Comparison of ENCODE assay signal across 25 cellular contexts in genomic region chr2:169315357-169315756, GRCh38.
"Had no signal": no experiment of that assay in that cellular context is flagged by ENCODE, and none has a peak within 500 bp of the region (broad histone marks: within the 10 kb centered on the region; RNA-seq: fewer than 3 reads in every experiment).

No MANE protein-coding gene starts in this region.

- ATAC-seq: activated CD4-positive, CD25-positive, alpha-beta regulatory T cell treated with anti-CD3 and anti-CD28 coated beads, Interleukin-2, amount 50 U/mL, for 24 hours; activated CD8-positive, alpha-beta T cell treated with anti-CD3 and anti-CD28 coated beads for 36 hours; activated T-cell treated with anti-CD3 and anti-CD28 coated beads, Interleukin-2, amount 50 U/mL, for 4 hours; activated T-helper 17 cell treated with anti-CD3 and anti-CD28 coated beads, Interleukin-2, amount 50 U/mL, for 72 hours; esophagus mucosa; T-helper 17 cell had no signal

- DNase-seq: activated B cell treated with CpG ODN at 0.5 μM for 24 hours; activated CD4-positive, alpha-beta T cell treated with anti-CD3 and anti-CD28 coated beads for 48 hours; activated CD4-positive, alpha-beta T cell treated with anti-CD3 and anti-CD28 coated beads, Interleukin-2, amount 50 U/mL, for 1 hour; activated CD4-positive, alpha-beta T cell treated with anti-CD3 and anti-CD28 coated beads, Interleukin-2, amount 50 U/mL, for 48 hours; activated CD8-positive, alpha-beta memory T cell treated with anti-CD3 and anti-CD28 coated beads for 24 hours; activated CD8-positive, alpha-beta T cell treated with anti-CD3 and anti-CD28 coated beads for 36 hours; activated effector memory CD4-positive, alpha-beta T cell treated with Interleukin-2 at 50 U/mL for 16 hours; activated gamma-delta T cell treated with Interleukin-2 at 50 U/mL for 16 hours; activated naive CD4-positive, alpha-beta T cell treated with anti-CD3 and anti-CD28 coated beads, Interleukin-2, amount 50 U/mL, for 16 hours; activated naive CD4-positive, alpha-beta T cell treated with Interleukin-2 at 50 U/mL for 16 hours; activated naive CD8-positive, alpha-beta T cell treated with anti-CD3 and anti-CD28 coated beads, Interleukin-2, amount 10 ng/mL, durations not matched to agents 7 days and 5 days; activated T-cell treated with anti-CD3 and anti-CD28 coated beads, Interleukin-2, amount 50 U/mL, for 4 hours; anterior cingulate cortex; brain microvascular endothelial cell; dorsolateral prefrontal cortex; effector memory CD4-positive, alpha-beta T cell; endodermal cell; foreskin fibroblast; head of caudate nucleus; T-helper 17 cell; T1000; WERI-Rb-1 had no signal
